In the genomic region with DNA sequence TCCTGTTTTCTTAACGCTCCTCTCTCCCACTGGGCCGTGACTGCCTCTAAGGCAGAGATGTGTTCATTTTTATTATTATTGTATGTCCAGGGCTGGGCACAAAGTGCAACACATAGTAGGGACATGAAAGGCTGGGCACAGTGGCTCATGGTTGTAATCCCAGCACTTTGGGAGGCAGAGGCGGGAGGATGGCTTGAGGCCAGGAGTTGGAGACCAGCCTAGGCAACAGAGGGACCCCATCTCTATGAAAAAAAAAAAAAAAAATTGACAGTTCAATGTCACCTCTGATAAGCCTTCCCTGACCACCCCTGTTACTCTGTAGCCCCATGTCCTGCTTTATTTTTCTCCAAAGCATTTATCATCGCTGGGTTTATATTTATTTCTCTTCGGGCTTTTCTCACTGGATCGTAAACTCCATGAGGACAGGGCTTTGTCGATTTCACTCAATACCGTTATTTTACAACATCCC, we compare ENCODE assay signal across 8 cellular contexts. TPM values are rescaled to one million over a fixed set of nuclear protein-coding genes. Genes with fewer than 3 reads are reported as not detected.
DNase-seq lines count a peak whose midpoint lies in the region; ATAC-seq and TF ChIP-seq lines count a peak whose summit lies in the region.

No MANE protein-coding gene starts in this region.

- peaks cover 42% of the 10 kb centered on the region for H3K4me1 Mint-ChIP-seq in chondrocyte (ENCODE audit: low read depth)

- POLR2A ChIA-PET in A673 (lab: Charles Lee; ENCODE audit: low non-redundant PET): interaction anchor here (0.8 kb wide), 1 partner anchor 613 kb away, joined by 3 read pairs; no protein-coding TSS in a partner anchor

- TF ChIP-seq CTCF in chondrocyte (IDR thresholded peaks at IDR 0.05) (no peak), neural cell (IDR thresholded peaks at IDR 0.05; ENCODE audit: poor library complexity, severe bottlenecking) (no peak), A673 (conservative IDR thresholded peaks at IDR 0.05; ENCODE audit: low read depth, low read length) (no peak)

- CTCF ChIA-PET in A673 (lab: Charles Lee): no interaction called here

- DNase-seq in MG63 (no peak), chondrocyte (ENCODE audit: low spot score) (no peak), A673 (ENCODE audit: low spot score) (no peak), DMS53 treated with DMSO at 0.1 percent for 48 hours (lab: John Stamatoyannopoulos, UW; ENCODE audit: unreplicated experiment) (no peak)

- H3K27me3 ChIP-seq in BLaER1 (no peaks in the 10 kb centered on the region), MG63 (no peaks in the 10 kb centered on the region), neural cell (ENCODE audit: insufficient read depth, low read depth, low read length) (no peaks in the 10 kb centered on the region), A673 (replicated peaks; ENCODE audit: insufficient read depth, low read depth, low read length, poor library complexity) (no peaks in the 10 kb centered on the region)

- H3K4me3 Mint-ChIP-seq in chondrocyte (ENCODE audit: unreplicated experiment): peak overlapping the region; percentile 99

- H4K20me1 ChIP-seq in BLaER1 (peaks cover 42% of the 10 kb centered on the region), neural cell (ENCODE audit: insufficient read depth) (no peaks in the 10 kb centered on the region)

- H3K36me3 Mint-ChIP-seq in chondrocyte (ENCODE audit: low read depth): peaks cover 7% of the 10 kb centered on the region

- H3K9me3 ChIP-seq in BLaER1: no peaks in the 10 kb centered on the region
- peaks cover 6% of the 10 kb centered on the region for H3K9me3 ChIP-seq in MG63
- no peaks in the 10 kb centered on the region for H3K9me3 ChIP-seq in neural cell (ENCODE audit: low read length)
- H3K9me3 ChIP-seq in A673 (ENCODE audit: low read depth, low read length, poor library complexity, severe bottlenecking): no peaks in the 10 kb centered on the region

- H3K4me2 ChIP-seq in BLaER1 (peak overlapping the region; percentile 91), neural cell (ENCODE audit: low read length) (no peak overlapping the region)

- intact Hi-C loops in A673 (cut with micrococcal nuclease; ENCODE audit: unreplicated experiment): loop anchor here (5.0 kb wide), 1 partner anchor 343 kb away; a partner anchor contains a TSS

- H3K27ac ChIP-seq in BLaER1 (no peak overlapping the region), neural cell (ENCODE audit: low read length) (peak overlapping the region; percentile 87), A673 (ENCODE audit: low read depth, low read length, poor library complexity, severe bottlenecking) (no peak overlapping the region)

- H3K27ac Mint-ChIP-seq in chondrocyte (ENCODE audit: unreplicated experiment): peak overlapping the region; percentile 98

- no TSS peak for BruUV-seq in A673 (replicated peaks; lab: Mats Ljungman, UMichigan)

- peaks cover 4% of the 10 kb centered on the region for H3K9me3 Mint-ChIP-seq in chondrocyte (ENCODE audit: low read depth)

- 0 out of 2 replicates have a peak overlapping the region, but pooled peaks have one; percentile 97 for H3K4me3 ChIP-seq in BLaER1
- peak overlapping the region; percentile 92; the same call in 1 of the 2 replicates for H3K4me3 ChIP-seq in MG63
- peak overlapping the region; percentile 74 for H3K4me3 ChIP-seq in neural cell (ENCODE audit: low read length)
- no peak overlapping the region for H3K4me3 ChIP-seq in A673 (ENCODE audit: low read depth, low read length, poor library complexity, severe bottlenecking)

- no peaks in the 10 kb centered on the region for H3K9me2 ChIP-seq in neural cell (ENCODE audit: insufficient read depth, low read length)

- no peak for TF ChIP-seq EP300 in neural cell (conservative IDR thresholded peaks at IDR 0.05; ENCODE audit: poor library complexity, severe bottlenecking)

- H3K4me1 ChIP-seq in BLaER1: peaks cover 34% of the 10 kb centered on the region
- H3K4me1 ChIP-seq in A673 (ENCODE audit: insufficient read depth, low read length, poor library complexity, severe bottlenecking): peaks cover 19% of the 10 kb centered on the region

- no peak for TF ChIP-seq RAD21 in neural cell (conservative IDR thresholded peaks at IDR 0.05)

- peaks cover 28% of the 10 kb centered on the region for H3K36me3 ChIP-seq in BLaER1
- H3K36me3 ChIP-seq in MG63: peaks cover 33% of the 10 kb centered on the region
- H3K36me3 ChIP-seq in neural cell (ENCODE audit: insufficient read depth, low read length): no peaks in the 10 kb centered on the region
- peaks cover 14% of the 10 kb centered on the region for H3K36me3 ChIP-seq in A673 (ENCODE audit: insufficient read depth, low read length, poor library complexity, severe bottlenecking)

- no peaks in the 10 kb centered on the region for H3F3A ChIP-seq in neural cell (ENCODE audit: insufficient read depth, low read length, poor library complexity, severe bottlenecking)

- no peaks in the 10 kb centered on the region for H3K27me3 Mint-ChIP-seq in chondrocyte (ENCODE audit: low read depth)

- peaks cover 30% of the 10 kb centered on the region for H3K79me2 ChIP-seq in neural cell (replicated peaks; ENCODE audit: insufficient read depth, low read length)

- no peak overlapping the region for H2AFZ ChIP-seq in neural cell (ENCODE audit: low read depth, low read length)

- ATAC-seq in GM18498 (IDR thresholded peaks at IDR 0.05; ENCODE audit: unreplicated experiment): no peak
- no peak for ATAC-seq in HG03135 (IDR thresholded peaks at IDR 0.05; ENCODE audit: unreplicated experiment)

- H3K9ac ChIP-seq in BLaER1 (no peak overlapping the region), neural cell (ENCODE audit: low read length) (no peak overlapping the region)

TF ChIP-seq in neural cell, 6 proteins besides CTCF, POLR2A, EP300 and RAD21:
- TF ChIP-seq, protein P1, sequence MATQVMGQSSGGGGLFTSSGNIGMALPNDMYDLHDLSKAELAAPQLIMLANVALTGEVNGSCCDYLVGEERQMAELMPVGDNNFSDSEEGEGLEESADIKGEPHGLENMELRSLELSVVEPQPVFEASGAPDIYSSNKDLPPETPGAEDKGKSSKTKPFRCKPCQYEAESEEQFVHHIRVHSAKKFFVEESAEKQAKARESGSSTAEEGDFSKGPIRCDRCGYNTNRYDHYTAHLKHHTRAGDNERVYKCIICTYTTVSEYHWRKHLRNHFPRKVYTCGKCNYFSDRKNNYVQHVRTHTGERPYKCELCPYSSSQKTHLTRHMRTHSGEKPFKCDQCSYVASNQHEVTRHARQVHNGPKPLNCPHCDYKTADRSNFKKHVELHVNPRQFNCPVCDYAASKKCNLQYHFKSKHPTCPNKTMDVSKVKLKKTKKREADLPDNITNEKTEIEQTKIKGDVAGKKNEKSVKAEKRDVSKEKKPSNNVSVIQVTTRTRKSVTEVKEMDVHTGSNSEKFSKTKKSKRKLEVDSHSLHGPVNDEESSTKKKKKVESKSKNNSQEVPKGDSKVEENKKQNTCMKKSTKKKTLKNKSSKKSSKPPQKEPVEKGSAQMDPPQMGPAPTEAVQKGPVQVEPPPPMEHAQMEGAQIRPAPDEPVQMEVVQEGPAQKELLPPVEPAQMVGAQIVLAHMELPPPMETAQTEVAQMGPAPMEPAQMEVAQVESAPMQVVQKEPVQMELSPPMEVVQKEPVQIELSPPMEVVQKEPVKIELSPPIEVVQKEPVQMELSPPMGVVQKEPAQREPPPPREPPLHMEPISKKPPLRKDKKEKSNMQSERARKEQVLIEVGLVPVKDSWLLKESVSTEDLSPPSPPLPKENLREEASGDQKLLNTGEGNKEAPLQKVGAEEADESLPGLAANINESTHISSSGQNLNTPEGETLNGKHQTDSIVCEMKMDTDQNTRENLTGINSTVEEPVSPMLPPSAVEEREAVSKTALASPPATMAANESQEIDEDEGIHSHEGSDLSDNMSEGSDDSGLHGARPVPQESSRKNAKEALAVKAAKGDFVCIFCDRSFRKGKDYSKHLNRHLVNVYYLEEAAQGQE (IDR thresholded peaks at IDR 0.05; ENCODE audit: borderline replicate concordance): no peak
- no peak for TF ChIP-seq TAF1 (IDR thresholded peaks at IDR 0.05; ENCODE audit: low read depth)
- no peak for TF ChIP-seq EZH2 (IDR thresholded peaks at IDR 0.05; ENCODE audit: borderline replicate concordance, insufficient read depth, low read length, poor library complexity, severe bottlenecking)
- no peak for TF ChIP-seq POLR2AphosphoS5 (IDR thresholded peaks at IDR 0.05)
- no peak for TF ChIP-seq SMC3 (conservative IDR thresholded peaks at IDR 0.05; ENCODE audit: poor library complexity)
- no peak for TF ChIP-seq MXI1 (conservative IDR thresholded peaks at IDR 0.05; ENCODE audit: poor library complexity, severe bottlenecking)

RNA-seq across cellular contexts. Expression of a gene that starts 0.5 kb away (rescaled TPM):
- total RNA-seq in MG63 (2014; rRNA removed; shearing (Covaris generic); ENCODE audit: low replicate concordance): 389 and 411 TPM in 2 replicates
- total RNA-seq in chondrocyte (91.2 to 107 TPM (median 95.7 TPM) in 3 replicates), A673 (2021) (302 and 314 TPM in 2 replicates)
- polyA plus RNA-seq in neural cell: 177 and 178 TPM in 2 replicates
- polyA minus RNA-seq in neural cell: 115 and 127 TPM in 2 replicates

RNA-seq across cellular contexts. Expression of a gene that starts 16.6 kb away (rescaled TPM):
- 8.2 and 25.2 TPM in 2 replicates for total RNA-seq in MG63 (2014; rRNA removed; shearing (Covaris generic); ENCODE audit: low replicate concordance)
- total RNA-seq in chondrocyte (43.5 to 54.2 TPM (median 46.2 TPM) in 3 replicates), A673 (2021) (94.4 and 94.8 TPM in 2 replicates)
- polyA plus RNA-seq in neural cell: 5.1 and 5.4 TPM in 2 replicates
- 23.5 and 27.5 TPM in 2 replicates for polyA minus RNA-seq in neural cell
